Comparison of ENCODE assay signal across 7 cellular contexts in genomic region chr2:77088424-77088823, GRCh38.
DNase-seq lines count a peak whose midpoint lies in the region; TF ChIP-seq lines count a peak whose summit lies in the region.
"Not testable (repeated sequence)": the region's sequence is repeated elsewhere in the genome, so short reads cannot be mapped to it uniquely, and the experiment has no call there.

No MANE protein-coding gene starts in this region.

- H3K79me2 ChIP-seq in hepatocyte; trophoblast cell (ENCODE audit: control insufficient read depth, insufficient read depth, low read length, poor library complexity): not testable (repeated sequence)

- peak overlapping the region; percentile 31 for H3K27ac Mint-ChIP-seq in mesothelial cell of epicardium

- H3K4ac ChIP-seq in trophoblast cell (ENCODE audit: low read depth, low read length): not testable (repeated sequence)

- not testable (repeated sequence) for H4K20me1 ChIP-seq in hepatocyte (ENCODE audit: insufficient read depth, poor library complexity, severe bottlenecking)

- H3K4me1 Mint-ChIP-seq in mesothelial cell of epicardium: peaks cover 26% of the 10 kb centered on the region

- H2AK5ac ChIP-seq in trophoblast cell (ENCODE audit: low read length): not testable (repeated sequence)

- not testable (repeated sequence) for H3K9me3 ChIP-seq in ES-I3 (ENCODE audit: control insufficient read depth, insufficient read depth, low read length); HUES6 (ENCODE audit: control insufficient read depth, insufficient read depth, low read depth, low read length); ectodermal cell (ENCODE audit: control insufficient read depth, low read length); hepatocyte (ENCODE audit: low read depth); iPS-18a (ENCODE audit: control insufficient read depth, low read depth, low read length); trophoblast cell (ENCODE audit: insufficient read depth, low read depth, low read length)

- H3K4me3 Mint-ChIP-seq in mesothelial cell of epicardium: peak overlapping the region; percentile 68

- not testable (repeated sequence) for H2AFZ ChIP-seq in hepatocyte; trophoblast cell (ENCODE audit: insufficient read depth, low read length, poor library complexity)

- H3K27ac ChIP-seq in HUES6 (ENCODE audit: low read depth, low read length) (peak overlapping the region; percentile 92), iPS-18a (ENCODE audit: low read length) (peak overlapping the region; percentile 57)
- H3K27ac ChIP-seq in ectodermal cell (ENCODE audit: insufficient read depth, low read depth, low read length, poor library complexity, severe bottlenecking); hepatocyte; trophoblast cell (ENCODE audit: low read depth, low read length): not testable (repeated sequence)

- H3K4me3 ChIP-seq in HUES6 (ENCODE audit: low read depth, low read length) (peak overlapping the region; percentile 89), ectodermal cell (ENCODE audit: insufficient read depth, low read depth, low read length) (peak overlapping the region; percentile 4), iPS-18a (ENCODE audit: low read length) (peak overlapping the region; percentile 82)
- H3K4me3 ChIP-seq in hepatocyte; trophoblast cell (ENCODE audit: low read depth, low read length): not testable (repeated sequence)

- not testable (repeated sequence) for H2BK12ac ChIP-seq in trophoblast cell (ENCODE audit: low read length)

- not testable (repeated sequence) for H3K23ac ChIP-seq in trophoblast cell (ENCODE audit: low read length)

- H3K79me1 ChIP-seq in trophoblast cell (ENCODE audit: low read length): not testable (repeated sequence)

- not testable (repeated sequence) for H3K27me3 ChIP-seq in HUES6 (ENCODE audit: control insufficient read depth, insufficient read depth, low read length); iPS-18a (ENCODE audit: control insufficient read depth, insufficient read depth, low read length); trophoblast cell (ENCODE audit: insufficient read depth, low read length)
- H3K27me3 ChIP-seq in ectodermal cell (ENCODE audit: control insufficient read depth, insufficient read depth, low read length, poor library complexity, severe bottlenecking) (peaks cover 26% of the 10 kb centered on the region), hepatocyte (peaks cover 38% of the 10 kb centered on the region)

- peaks cover 37% of the 10 kb centered on the region for H3K27me3 Mint-ChIP-seq in mesothelial cell of epicardium (ENCODE audit: low read depth)

- not testable (repeated sequence) for DNase-seq in hepatocyte (ENCODE audit: low spot score); mesothelial cell of epicardium (ENCODE audit: low spot score in 2 of 2, unreplicated experiment in 2 of 2); trophoblast cell

- H3K4me1 ChIP-seq in ES-I3 (ENCODE audit: insufficient read depth, low read length) (peaks cover 20% of the 10 kb centered on the region), HUES6 (ENCODE audit: control insufficient read depth, insufficient read depth, low read length) (peaks cover 38% of the 10 kb centered on the region), iPS-18a (ENCODE audit: control insufficient read depth, low read depth, low read length) (peaks cover 27% of the 10 kb centered on the region)
- not testable (repeated sequence) for H3K4me1 ChIP-seq in ectodermal cell (ENCODE audit: control insufficient read depth, insufficient read depth, low read length); hepatocyte (ENCODE audit: insufficient read depth); trophoblast cell (ENCODE audit: control insufficient read depth in 1 of 2, insufficient read depth in 2 of 2, low read length in 2 of 2)

- H3K14ac ChIP-seq in trophoblast cell (ENCODE audit: low read length): not testable (repeated sequence)

- H3K4me2 ChIP-seq in hepatocyte (peak overlapping the region; percentile 56), trophoblast cell (ENCODE audit: low read length) (peak overlapping the region; percentile 45)

- WGBS in ectodermal cell, 2 experiments: 2% methylated on average over 13 of the region's 13 CpGs
- WGBS in hepatocyte (ENCODE audit: low lambda C conversion rate, missing lambda C conversion rate): 11% methylated on average over 13 of the region's 13 CpGs
- WGBS in trophoblast cell (ENCODE audit: extremely low coverage, insufficient coverage, insufficient read length): no CpG with 5 or more reads among the region's 13 CpGs

- H3K9me3 Mint-ChIP-seq in mesothelial cell of epicardium: not testable (repeated sequence)

- not testable (repeated sequence) for H4K12ac ChIP-seq in trophoblast cell (ENCODE audit: low read depth, low read length)

- not testable (repeated sequence) for H3K36me3 Mint-ChIP-seq in mesothelial cell of epicardium

- not testable (repeated sequence) for H3K9me2 ChIP-seq in hepatocyte (replicated peaks; ENCODE audit: insufficient read depth)

- H2BK5ac ChIP-seq in trophoblast cell (ENCODE audit: low read depth, low read length, poor library complexity): not testable (repeated sequence)

- peak overlapping the region; percentile 93 for H3K9ac ChIP-seq in ES-I3 (ENCODE audit: low read depth, low read length)
- H3K9ac ChIP-seq in HUES6 (ENCODE audit: low read length): peak overlapping the region; percentile 99
- H3K9ac ChIP-seq in iPS-18a (ENCODE audit: low read length): peak overlapping the region; percentile 83
- H3K9ac ChIP-seq in trophoblast cell (ENCODE audit: low read length): not testable (repeated sequence)

- H3K18ac ChIP-seq in trophoblast cell (ENCODE audit: low read length): not testable (repeated sequence)

- not testable (repeated sequence) for TF ChIP-seq CTCF in hepatocyte (IDR thresholded peaks at IDR 0.05; ENCODE audit: poor library complexity); mesothelial cell of epicardium (IDR thresholded peaks at IDR 0.05; ENCODE audit: unreplicated experiment)

- peak overlapping the region; percentile 6 for H4K91ac ChIP-seq in trophoblast cell (ENCODE audit: low read depth, low read length)

- not testable (repeated sequence) for H4K8ac ChIP-seq in trophoblast cell (ENCODE audit: low read depth, low read length)

- not testable (repeated sequence) for H2BK120ac ChIP-seq in trophoblast cell (ENCODE audit: insufficient read depth, low read length, poor library complexity)

- H3K36me3 ChIP-seq in ES-I3 (ENCODE audit: insufficient read depth, low read length) (peaks cover 14% of the 10 kb centered on the region; the same call in 1 of the 2 replicates), HUES6 (ENCODE audit: control insufficient read depth, insufficient read depth, low read length) (peaks cover 21% of the 10 kb centered on the region)
- H3K36me3 ChIP-seq in ectodermal cell (ENCODE audit: control insufficient read depth, insufficient read depth, low read length); hepatocyte (replicated peaks; ENCODE audit: insufficient read depth, low read depth); iPS-18a (ENCODE audit: control insufficient read depth, low read depth, low read length); trophoblast cell (ENCODE audit: control insufficient read depth in 1 of 2, insufficient read depth in 2 of 2, low read length in 2 of 2): not testable (repeated sequence)
